Comparison of ENCODE assay signal across 9 cellular contexts in the genomic region with DNA sequence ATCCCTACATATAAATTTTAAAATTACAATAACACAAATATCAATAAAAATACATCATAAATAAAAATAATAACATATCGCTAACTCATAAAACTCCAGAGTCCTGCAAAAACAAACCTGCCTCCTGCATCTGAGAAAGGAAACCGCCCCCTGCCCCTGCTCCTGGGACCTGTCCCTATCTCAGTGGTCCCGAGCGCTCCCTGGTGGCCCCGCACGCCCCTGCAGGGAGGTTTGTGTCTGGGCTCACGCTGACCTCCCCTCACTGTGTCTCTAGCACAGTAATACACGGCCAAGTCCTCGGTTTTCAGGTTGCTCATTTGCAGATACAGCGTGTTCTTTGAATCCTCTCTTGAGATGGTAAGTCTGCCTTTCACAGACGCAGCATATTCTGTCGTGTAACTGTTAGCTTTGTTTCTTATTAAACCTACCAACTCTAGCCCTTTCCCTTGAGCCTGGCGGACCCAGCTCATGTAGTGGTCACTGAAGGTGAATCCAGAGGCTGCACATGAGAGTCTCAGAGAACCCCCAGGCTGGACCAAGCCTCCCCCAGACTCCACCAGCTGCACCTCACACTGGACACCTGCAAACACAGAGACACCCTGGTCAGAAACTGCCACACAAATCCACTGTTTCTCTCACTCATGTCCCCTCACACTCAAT.
DNase-seq lines count a peak whose midpoint lies in the region; ATAC-seq and TF ChIP-seq lines count a peak whose summit lies in the region.
"Had no signal": no experiment of that assay in that cellular context is flagged by ENCODE, and none has a peak within 500 bp of the region (broad histone marks: within the 10 kb centered on the region; RNA-seq: fewer than 3 reads in every experiment).

No MANE protein-coding gene starts in this region.

- POLR2A ChIA-PET in SK-N-SH (lab: Yijun Ruan, JAX): no interaction called here
- POLR2A ChIA-PET in CD8-positive, alpha-beta memory T cell (lab: Charles Lee): no interaction called here

- no peak overlapping the region for H3K27ac Mint-ChIP-seq in T-helper 17 cell
- H3K27ac Mint-ChIP-seq in CD8-positive, alpha-beta memory T cell: no peak overlapping the region
- H3K27ac Mint-ChIP-seq: progenitor cell of endocrine pancreas had no signal

- DNase-seq in DMS114 treated with DMSO at 0.1 percent for 48 hours (lab: John Stamatoyannopoulos, UW; ENCODE audit: unreplicated experiment) (peak; percentile 44), MG63 (peak; percentile 32), SK-N-SH (peak; percentile 56), T-helper 17 cell (no peak)
- no peak for DNase-seq in CD8-positive, alpha-beta memory T cell
- DNase-seq: midbrain had no signal

- H3K27me3 ChIP-seq in MG63 (no peaks in the 10 kb centered on the region), SK-N-SH (ENCODE audit: insufficient read depth) (no peaks in the 10 kb centered on the region)
- H3K27me3 ChIP-seq in CD8-positive, alpha-beta memory T cell (ENCODE audit: insufficient read depth, low read length, poor library complexity, severe bottlenecking): no peaks in the 10 kb centered on the region

- H3K4me2 ChIP-seq in SK-N-SH: no peak overlapping the region

- no peak overlapping the region for H3K4me3 Mint-ChIP-seq in T-helper 17 cell
- H3K4me3 Mint-ChIP-seq in CD8-positive, alpha-beta memory T cell: no peak overlapping the region

- H3K36me3 ChIP-seq in MG63: no peaks in the 10 kb centered on the region
- H3K36me3 ChIP-seq in SK-N-SH (replicated peaks in 1 of 2; ENCODE audit: control insufficient read depth in 1 of 2, insufficient read depth in 2 of 2, low read length in 1 of 2): no peaks in the 10 kb centered on the region
- H3K36me3 ChIP-seq in CD8-positive, alpha-beta memory T cell (ENCODE audit: insufficient read depth, low read length): no peaks in the 10 kb centered on the region

- no peak overlapping the region for H2AFZ ChIP-seq in SK-N-SH (ENCODE audit: low read depth)

- no peaks in the 10 kb centered on the region for H3K4me1 ChIP-seq in SK-N-SH (ENCODE audit: control insufficient read depth in 1 of 2, insufficient read depth in 2 of 2, low read depth in 1 of 2, low read length in 1 of 2)
- H3K4me1 ChIP-seq in CD8-positive, alpha-beta memory T cell (ENCODE audit: insufficient read depth, low read length): no peaks in the 10 kb centered on the region

- TF ChIP-seq RAD21 in SK-N-SH (IDR thresholded peaks at IDR 0.05; ENCODE audit: low read length): peak; percentile 28

- H3K36me3 Mint-ChIP-seq in T-helper 17 cell (ENCODE audit: low read depth): no peaks in the 10 kb centered on the region
- no peaks in the 10 kb centered on the region for H3K36me3 Mint-ChIP-seq in CD8-positive, alpha-beta memory T cell

- H3K79me2 ChIP-seq in SK-N-SH (ENCODE audit: insufficient read depth): no peaks in the 10 kb centered on the region

- no peaks in the 10 kb centered on the region for H3K27me3 Mint-ChIP-seq in T-helper 17 cell
- H3K27me3 Mint-ChIP-seq in CD8-positive, alpha-beta memory T cell: no peaks in the 10 kb centered on the region
- H3K27me3 Mint-ChIP-seq: progenitor cell of endocrine pancreas had no signal

- WGBS in SK-N-SH (ENCODE audit: low lambda C conversion rate): 2% methylated on average over 11 of the region's 13 CpGs

- H3K4me3 ChIP-seq in MG63 (no peak overlapping the region), SK-N-SH (ENCODE audit: low read depth in 2 of 2, low read length in 1 of 2) (no peak overlapping the region)
- H3K4me3 ChIP-seq in CD8-positive, alpha-beta memory T cell (ENCODE audit: low read length): no peak overlapping the region

- no peaks in the 10 kb centered on the region for H4K20me1 ChIP-seq in SK-N-SH (ENCODE audit: insufficient read depth)

- ATAC-seq in T-helper 17 cell: no peak
- ATAC-seq in GM18861 (IDR thresholded peaks at IDR 0.05; ENCODE audit: unreplicated experiment): no peak

- H3K27ac ChIP-seq in C4-2B: no peak overlapping the region
- H3K27ac ChIP-seq in SK-N-SH (ENCODE audit: low read depth in 2 of 2, low read length in 1 of 2): no peak overlapping the region
- no peak overlapping the region for H3K27ac ChIP-seq in CD8-positive, alpha-beta memory T cell (ENCODE audit: low read depth, low read length)

- CTCF ChIA-PET in SK-N-SH (lab: Yijun Ruan, JAX): interaction anchor here (1.4 kb wide), 1 partner anchor 12 kb away, joined by 3 read pairs; no protein-coding TSS in a partner anchor
- CTCF ChIA-PET in CD8-positive, alpha-beta memory T cell (lab: Charles Lee): no interaction called here

- no peak for TF ChIP-seq EP300 in SK-N-SH (IDR thresholded peaks at IDR 0.05; ENCODE audit: borderline replicate concordance in 1 of 2, low read depth in 1 of 2, low read length in 1 of 2)

- H3K9ac ChIP-seq in SK-N-SH: no peak overlapping the region

- H3F3A ChIP-seq in SK-N-SH (replicated peaks; ENCODE audit: insufficient read depth): no peaks in the 10 kb centered on the region

- H3K9me2 ChIP-seq in SK-N-SH: no peaks in the 10 kb centered on the region

- TF ChIP-seq CTCF in C4-2B (conservative IDR thresholded peaks at IDR 0.05) (peak; percentile 86), SK-N-SH (IDR thresholded peaks at IDR 0.05) (peak; percentile 60)

- peaks cover 0 to 23% (median 9%) of the 10 kb centered on the region in 5 donors for H3K9me3 Mint-ChIP-seq in CD8-positive, alpha-beta memory T cell

- H3K4me1 Mint-ChIP-seq in T-helper 17 cell: no peaks in the 10 kb centered on the region
- H3K4me1 Mint-ChIP-seq in CD8-positive, alpha-beta memory T cell: peaks cover 0 to 3% (median 0%) of the 10 kb centered on the region in 3 donors

- no peaks in the 10 kb centered on the region for H3K9me3 ChIP-seq in MG63
- H3K9me3 ChIP-seq in SK-N-SH: no peaks in the 10 kb centered on the region
- H3K9me3 ChIP-seq in T-helper 17 cell (ENCODE audit: control insufficient read depth, low read length, poor library complexity, severe bottlenecking): no peaks in the 10 kb centered on the region
- no peaks in the 10 kb centered on the region for H3K9me3 ChIP-seq in CD8-positive, alpha-beta memory T cell (ENCODE audit: low read length)

TF ChIP-seq in SK-N-SH, 30 proteins besides CTCF, POLR2A, EP300 and RAD21:
- TF ChIP-seq SMC3 (IDR thresholded peaks at IDR 0.05; ENCODE audit: low read depth, low read length) (0 out of 2 replicates have a peak, but pooled peaks have one; percentile 11), MEF2A (IDR thresholded peaks at IDR 0.05; ENCODE audit: borderline replicate concordance, low read depth) (no peak)
TF ChIP-seq in SK-N-SH: peak in this region for 1.

Comparison
In these comparisons a context has a peak if more than half of its experiments do, and no peak if none do; other contexts are left out.
1. DNase-seq: peak in DMS114 treated with DMSO at 0.1 percent for 48 hours (single experiment), MG63 (single experiment) and SK-N-SH (single experiment); none in T-helper 17 cell (0 of 3) and CD8-positive, alpha-beta memory T cell (0 of 5).